Comparison of ENCODE assay signal across 24 cellular contexts in the genomic region with DNA sequence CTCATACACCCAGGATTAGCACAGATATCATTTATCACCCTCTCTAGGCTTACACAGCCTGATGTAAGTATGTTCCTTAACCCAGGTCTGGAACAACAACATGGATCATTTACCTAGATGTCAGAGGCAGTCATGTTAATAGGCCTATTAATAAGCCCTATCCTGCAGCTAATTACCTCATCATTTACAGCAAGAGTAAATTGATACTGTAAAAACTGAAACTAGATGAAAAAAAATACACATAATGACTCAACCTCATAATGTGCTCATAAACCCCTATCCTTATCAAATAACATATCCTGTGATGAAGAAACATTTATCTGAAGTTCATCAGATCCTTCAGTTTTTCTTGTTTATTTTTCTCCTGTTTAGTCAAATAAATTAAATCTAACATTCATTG.
"Had no signal": no experiment of that assay in that cellular context is flagged by ENCODE, and none has a peak within 500 bp of the region (broad histone marks: within the 10 kb centered on the region; RNA-seq: fewer than 3 reads in every experiment).

No MANE protein-coding gene starts in this region.

- H3K27ac ChIP-seq: colonic mucosa, ovary, psoas muscle, skin epidermis, vagina had no signal

- DNase-seq: activated B cell treated with CpG ODN at 0.5 μM for 24 hours; activated CD4-positive, alpha-beta memory T cell treated with anti-CD3 and anti-CD28 coated beads, Interleukin-2, amount 10 ng/mL, durations not matched to agents 7 days and 5 days; activated CD4-positive, alpha-beta T cell treated with anti-CD3 and anti-CD28 coated beads for 48 hours; activated CD8-positive, alpha-beta memory T cell treated with anti-CD3 and anti-CD28 coated beads, Interleukin-2, amount 10 ng/mL, durations not matched to agents 7 days and 5 days; activated naive CD4-positive, alpha-beta T cell treated with Interleukin-2 at 50 U/mL for 16 hours; activated naive CD8-positive, alpha-beta T cell treated with anti-CD3 and anti-CD28 coated beads, Interleukin-2, amount 10 ng/mL, durations not matched to agents 7 days and 5 days; activated T-cell treated with anti-CD3 and anti-CD28 coated beads, Interleukin-2, amount 50 U/mL, for 1 hour; anterior cingulate cortex; central memory CD4-positive, alpha-beta T cell; colonic mucosa; left cardiac atrium; mesenchymal stem cell; naive thymus-derived CD8-positive, alpha-beta T cell; ovary; psoas muscle; right cardiac atrium; stimulated activated CD4-positive, alpha-beta T cell treated with anti-CD3 and anti-CD28 coated beads, Interleukin-2, amount 100 ng/mL, for 48 hours; T-helper 9 cell; trophoblast cell had no signal

- H3K9me3 Mint-ChIP-seq: activated B cell treated with CpG ODN at 0.5 μM for 24 hours; activated CD4-positive, alpha-beta memory T cell treated with anti-CD3 and anti-CD28 coated beads, Interleukin-2, amount 10 ng/mL, durations not matched to agents 7 days and 5 days; activated naive CD8-positive, alpha-beta T cell treated with anti-CD3 and anti-CD28 coated beads, Interleukin-2, amount 10 ng/mL, durations not matched to agents 7 days and 5 days; activated T-helper 2 cell treated with anti-CD3 and anti-CD28 coated beads, Interferon-gamma antibody, Interleukin-2, Interleukin-4, amounts not matched to agents 10 μg/mL and 5 μg/mL and 100 μg/mL, durations not matched to agents 14 hours and 24 hours and 36 hours; naive thymus-derived CD8-positive, alpha-beta T cell; stimulated activated naive CD8-positive, alpha-beta T cell treated with anti-CD3 and anti-CD28 coated beads, Interleukin-15, Interleukin-2, amounts not matched to agents 100 ng/mL and 50 ng/mL, for 24 hours had no signal

- H3K4me3 ChIP-seq: colonic mucosa, ovary, psoas muscle, skin epidermis, vagina had no signal

- H3K36me3 ChIP-seq: colonic mucosa, ovary, vagina had no signal

- H3K4me3 Mint-ChIP-seq: activated B cell treated with CpG ODN at 0.5 μM for 24 hours; activated CD4-positive, alpha-beta memory T cell treated with anti-CD3 and anti-CD28 coated beads, Interleukin-2, amount 10 ng/mL, durations not matched to agents 7 days and 5 days; activated CD8-positive, alpha-beta memory T cell treated with anti-CD3 and anti-CD28 coated beads, Interleukin-2, amount 10 ng/mL, durations not matched to agents 7 days and 5 days; activated naive CD8-positive, alpha-beta T cell treated with anti-CD3 and anti-CD28 coated beads, Interleukin-2, amount 10 ng/mL, durations not matched to agents 7 days and 5 days; brain; naive thymus-derived CD8-positive, alpha-beta T cell; stimulated activated naive CD8-positive, alpha-beta T cell treated with anti-CD3 and anti-CD28 coated beads, Interleukin-15, Interleukin-2, amounts not matched to agents 100 ng/mL and 50 ng/mL, for 24 hours had no signal

- H3K4me1 Mint-ChIP-seq: activated B cell treated with CpG ODN at 0.5 μM for 24 hours; activated CD4-positive, alpha-beta memory T cell treated with anti-CD3 and anti-CD28 coated beads, Interleukin-2, amount 10 ng/mL, durations not matched to agents 7 days and 5 days; activated CD8-positive, alpha-beta memory T cell treated with anti-CD3 and anti-CD28 coated beads, Interleukin-2, amount 10 ng/mL, durations not matched to agents 7 days and 5 days; activated naive CD8-positive, alpha-beta T cell treated with anti-CD3 and anti-CD28 coated beads, Interleukin-2, amount 10 ng/mL, durations not matched to agents 7 days and 5 days; naive thymus-derived CD8-positive, alpha-beta T cell had no signal

- H3K27ac Mint-ChIP-seq: activated B cell treated with CpG ODN at 0.5 μM for 24 hours; activated CD4-positive, alpha-beta memory T cell treated with anti-CD3 and anti-CD28 coated beads, Interleukin-2, amount 10 ng/mL, durations not matched to agents 7 days and 5 days; activated CD8-positive, alpha-beta memory T cell treated with anti-CD3 and anti-CD28 coated beads, Interleukin-2, amount 10 ng/mL, durations not matched to agents 7 days and 5 days; activated naive CD8-positive, alpha-beta T cell treated with anti-CD3 and anti-CD28 coated beads, Interleukin-2, amount 10 ng/mL, durations not matched to agents 7 days and 5 days; activated T-helper 2 cell treated with anti-CD3 and anti-CD28 coated beads, Interferon-gamma antibody, Interleukin-2, Interleukin-4, amounts not matched to agents 10 μg/mL and 5 μg/mL and 100 μg/mL, durations not matched to agents 14 hours and 24 hours and 36 hours; brain; naive thymus-derived CD8-positive, alpha-beta T cell; stimulated activated naive CD8-positive, alpha-beta T cell treated with anti-CD3 and anti-CD28 coated beads, Interleukin-15, Interleukin-2, amounts not matched to agents 100 ng/mL and 50 ng/mL, for 24 hours had no signal

- H3K36me3 Mint-ChIP-seq: activated CD8-positive, alpha-beta memory T cell treated with anti-CD3 and anti-CD28 coated beads, Interleukin-2, amount 10 ng/mL, durations not matched to agents 7 days and 5 days; activated naive CD8-positive, alpha-beta T cell treated with anti-CD3 and anti-CD28 coated beads, Interleukin-2, amount 10 ng/mL, durations not matched to agents 7 days and 5 days; brain; naive thymus-derived CD8-positive, alpha-beta T cell had no signal

- H3K9me3 ChIP-seq: colonic mucosa, ovary, psoas muscle, vagina had no signal

- H3K27me3 ChIP-seq: colonic mucosa, ovary, vagina had no signal

- H3K27me3 Mint-ChIP-seq: activated B cell treated with CpG ODN at 0.5 μM for 24 hours; activated CD4-positive, alpha-beta memory T cell treated with anti-CD3 and anti-CD28 coated beads, Interleukin-2, amount 10 ng/mL, durations not matched to agents 7 days and 5 days; activated CD8-positive, alpha-beta memory T cell treated with anti-CD3 and anti-CD28 coated beads, Interleukin-2, amount 10 ng/mL, durations not matched to agents 7 days and 5 days; activated naive CD8-positive, alpha-beta T cell treated with anti-CD3 and anti-CD28 coated beads, Interleukin-2, amount 10 ng/mL, durations not matched to agents 7 days and 5 days; brain; naive thymus-derived CD8-positive, alpha-beta T cell; stimulated activated naive CD8-positive, alpha-beta T cell treated with anti-CD3 and anti-CD28 coated beads, Interleukin-15, Interleukin-2, amounts not matched to agents 100 ng/mL and 50 ng/mL, for 24 hours had no signal

- H3K4me1 ChIP-seq: colonic mucosa, psoas muscle, vagina had no signal
